In the genomic region with DNA sequence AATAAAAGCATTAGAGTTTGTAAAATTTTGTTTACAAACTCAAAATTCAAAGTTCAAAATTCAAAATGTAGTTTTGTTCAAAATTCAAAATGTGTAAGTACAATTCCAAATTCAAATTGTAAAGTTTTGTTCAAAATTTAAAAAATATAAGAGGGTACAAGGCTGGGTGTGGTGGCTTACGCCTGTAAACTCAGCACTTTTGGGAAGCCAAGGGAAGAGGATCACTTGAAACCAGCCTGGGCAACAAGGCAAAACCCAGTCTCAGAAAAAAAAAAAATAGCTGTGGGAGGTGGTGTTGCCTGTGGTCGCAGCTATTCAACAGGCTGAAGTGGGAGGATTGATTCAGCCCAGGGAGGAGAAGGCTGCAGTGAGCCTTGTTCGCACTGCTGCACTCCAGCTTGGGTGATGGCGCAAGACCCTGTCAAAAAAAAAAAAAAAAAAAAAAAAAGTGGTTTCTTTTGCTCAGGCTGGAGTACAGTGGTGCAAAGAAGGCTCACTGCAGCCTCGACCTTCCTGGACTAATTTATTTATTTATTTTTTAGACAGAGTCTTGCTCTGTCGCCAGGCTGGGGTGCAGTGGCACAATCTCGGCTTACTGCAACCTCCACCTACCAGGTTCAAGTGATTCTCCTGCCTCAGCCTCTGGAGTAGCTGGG, we compare ENCODE assay signal across 7 cellular contexts. TPM values are rescaled to one million over a fixed set of nuclear protein-coding genes. Genes with fewer than 3 reads are reported as not detected.
DNase-seq lines count a peak whose midpoint lies in the region; ATAC-seq and TF ChIP-seq lines count a peak whose summit lies in the region.
"Had no signal": no experiment of that assay in that cellular context is flagged by ENCODE, and none has a peak within 500 bp of the region (broad histone marks: within the 10 kb centered on the region; RNA-seq: fewer than 3 reads in every experiment).

No MANE protein-coding gene starts in this region.

- peaks cover 0 to 5% of the 10 kb centered on the region in 2 donors for H3K27me3 Mint-ChIP-seq in natural killer cell treated with Interleukin-12 subunit alpha and Interleukin-12 subunit beta and Interleukin-15 and Interleukin-18, amount 100 ng/mL, for 72 hours

- H3K27me3 ChIP-seq in HCT116 (ENCODE audit: insufficient read depth, low read length): no peaks in the 10 kb centered on the region

- no peak for TF ChIP-seq RAD21 in HCT116 (IDR thresholded peaks at IDR 0.05; ENCODE audit: low read depth)

- no peak overlapping the region for H3K27ac ChIP-seq in HCT116 (ENCODE audit: low read depth, low read length)

- POLR2A ChIA-PET in HCT116 (lab: Charles Lee): no interaction called here

- peak overlapping the region; percentile 44; the same call in 1 of the 2 replicates for H3K4me2 ChIP-seq in HCT116 (ENCODE audit: low read length)

- TF ChIP-seq CTCF in HCT116 (IDR thresholded peaks at IDR 0.05 in 2 of 3, conservative IDR thresholded peaks at IDR 0.05 in 1 of 3; ENCODE audit: borderline replicate concordance in 1 of 3, insufficient read depth in 1 of 3, low read depth in 2 of 3, low read length in 2 of 3): no peak

- intact Hi-C loops in HCT116 (cut with micrococcal nuclease): no loop called here

- H3K9me2 ChIP-seq in HCT116 (ENCODE audit: insufficient read depth): no peaks in the 10 kb centered on the region

- H2AFZ ChIP-seq in HCT116 (ENCODE audit: low read depth, low read length, poor library complexity, severe bottlenecking): no peak overlapping the region

- TF ChIP-seq POLR2A in HCT116 (IDR thresholded peaks at IDR 0.05; ENCODE audit: borderline replicate concordance, extremely low read depth, insufficient read depth, insufficient read length): no peak

- H3K4me3 ChIP-seq in HCT116 (replicated peaks in 1 of 2; ENCODE audit: low read depth in 1 of 2, low read length in 2 of 2): no peak overlapping the region

- RAD21 ChIA-PET in HCT116 (lab: Charles Lee; ENCODE audit: low non-redundant PET in 1 of 2, low total read pairs in 2 of 2, uncharacterized antibody in 2 of 2, unreplicated experiment in 2 of 2): no interaction called here

- no TSS peak for BruUV-seq in HCT116 (replicated peaks; lab: Mats Ljungman, UMichigan)

- no peaks in the 10 kb centered on the region for H4K20me1 ChIP-seq in HCT116 (ENCODE audit: insufficient read depth)

- no peak for ATAC-seq in HCT116
- ATAC-seq in natural killer cell treated with Interleukin-12 subunit alpha and Interleukin-12 subunit beta and Interleukin-15 and Interleukin-18, amount 100 ng/mL, for 72 hours: peak; percentile 81 to 96

- CTCF ChIA-PET in HCT116 (lab: Charles Lee): interaction anchor here (1.2 kb wide), 1 partner anchor 45 kb away, joined by 4 read pairs; no protein-coding TSS in a partner anchor

- no peaks in the 10 kb centered on the region for H3K9me3 Mint-ChIP-seq in natural killer cell treated with Interleukin-12 subunit alpha and Interleukin-12 subunit beta and Interleukin-15 and Interleukin-18, amount 100 ng/mL, for 72 hours

- peaks cover 42 to 66% of the 10 kb centered on the region in 2 experiments for H3K4me1 ChIP-seq in HCT116 (ENCODE audit: control insufficient read depth in 1 of 2, insufficient read depth in 2 of 2, low read length in 2 of 2)

- no peaks in the 10 kb centered on the region for H3K36me3 ChIP-seq in HCT116 (ENCODE audit: control insufficient read depth in 1 of 2, insufficient read depth in 2 of 2, low read length in 2 of 2)

- H3K27ac Mint-ChIP-seq in natural killer cell treated with Interleukin-12 subunit alpha and Interleukin-12 subunit beta and Interleukin-15 and Interleukin-18, amount 100 ng/mL, for 72 hours: no peak overlapping the region

- H3K79me2 ChIP-seq in HCT116 (ENCODE audit: insufficient read depth, low read length): no peaks in the 10 kb centered on the region

- no peak overlapping the region for H3K9ac ChIP-seq in HCT116 (ENCODE audit: low read length)

- no peak for DNase-seq in HCT116 (ENCODE audit: low read depth, low spot score)
- DNase-seq in SK-MEL-5 (ENCODE audit: low read depth, low spot score): peak; percentile 65
- DNase-seq in natural killer cell treated with Interleukin-12 subunit alpha and Interleukin-12 subunit beta and Interleukin-15 and Interleukin-18, amount 100 ng/mL, for 72 hours (ENCODE audit: low spot score): peak; percentile 69
- no peak for DNase-seq in NCI-H524 (lab: John Stamatoyannopoulos, UW)
- no peak for DNase-seq in activated CD8-positive, alpha-beta memory T cell treated with anti-CD3 and anti-CD28 coated beads, Interleukin-2, amount 50 U/mL, for 4 hours
- no peak for DNase-seq in NCI-H146 treated with DMSO at 0.1 percent for 48 hours (lab: John Stamatoyannopoulos, UW; ENCODE audit: unreplicated experiment)
- DNase-seq: activated gamma-delta T cell treated with Interleukin-2 at 50 U/mL for 16 hours had no signal

- no peaks in the 10 kb centered on the region for H3K9me3 ChIP-seq in HCT116 (ENCODE audit: control insufficient read depth in 1 of 2, insufficient read depth in 1 of 2, low read depth in 1 of 2, low read length in 2 of 2)

- H3K4me3 Mint-ChIP-seq in natural killer cell treated with Interleukin-12 subunit alpha and Interleukin-12 subunit beta and Interleukin-15 and Interleukin-18, amount 100 ng/mL, for 72 hours: no peak overlapping the region

- peaks cover 8 to 16% of the 10 kb centered on the region in 2 donors for H3K4me1 Mint-ChIP-seq in natural killer cell treated with Interleukin-12 subunit alpha and Interleukin-12 subunit beta and Interleukin-15 and Interleukin-18, amount 100 ng/mL, for 72 hours (ENCODE audit: low read depth in 2 of 2)

- in situ Hi-C loops in SK-MEL-5 (cut with HindIII; ENCODE audit: low pct_unique_long_range_greater_than_20kb, low sequenced_read_pairs): no loop called here

- H3K36me3 Mint-ChIP-seq in natural killer cell treated with Interleukin-12 subunit alpha and Interleukin-12 subunit beta and Interleukin-15 and Interleukin-18, amount 100 ng/mL, for 72 hours: no peaks in the 10 kb centered on the region

TF ChIP-seq in HCT116, 20 proteins besides CTCF, POLR2A, EP300 and RAD21 (continues in another document):
- TF ChIP-seq YY1 (IDR thresholded peaks at IDR 0.05; ENCODE audit: extremely low read depth, insufficient replicate concordance, low read depth, low read length) (no peak), ZFX (IDR thresholded peaks at IDR 0.05) (no peak), EZH2 (IDR thresholded peaks at IDR 0.05) (no peak), FOSL1 (IDR thresholded peaks at IDR 0.05; ENCODE audit: low read depth) (no peak), JUND (IDR thresholded peaks at IDR 0.05) (no peak), SIN3A (IDR thresholded peaks at IDR 0.05; ENCODE audit: low read depth) (no peak), SRF (IDR thresholded peaks at IDR 0.05; ENCODE audit: low read depth) (no peak), CBX3 (IDR thresholded peaks at IDR 0.05; ENCODE audit: low read depth) (no peak), TCF7L2 (IDR thresholded peaks at IDR 0.05; ENCODE audit: borderline replicate concordance, extremely low read depth, insufficient read depth, insufficient read length) (no peak)

RNA-seq across cellular contexts. Expression of a gene that starts 5.4 kb away (rescaled TPM):
- 10.3 TPM for total RNA-seq in HCT116 (2021; ENCODE audit: unreplicated experiment)
- 8.9 and 10.3 TPM in 2 replicates for polyA plus RNA-seq in HCT116 (2012)
- total RNA-seq in SK-MEL-5 (2014; rRNA removed; shearing (Covaris generic)): 1.3 and 2.2 TPM in 2 replicates
- 3.6 and 3.8 TPM in 2 replicates for polyA plus RNA-seq in SK-MEL-5 (2015; cell fraction: cytosol; rRNA removed)
- 1.6 and 4.2 TPM in 2 replicates for polyA plus RNA-seq in SK-MEL-5 (2015; cell fraction: nucleus; rRNA removed)
- total RNA-seq in natural killer cell treated with Interleukin-12 subunit alpha and Interleukin-12 subunit beta and Interleukin-15 and Interleukin-18, amount 100 ng/mL, for 72 hours: 1 to 10 TPM; 1.4 to 2.9 TPM

RNA-seq across cellular contexts. Expression of a gene that starts 9.8 kb away (rescaled TPM):
- total RNA-seq in HCT116 (2021; ENCODE audit: unreplicated experiment): 84.0 TPM
- polyA plus RNA-seq in HCT116 (2012): 79.2 and 79.9 TPM in 2 replicates
- 39.4 and 47.7 TPM in 2 replicates for total RNA-seq in SK-MEL-5 (2014; rRNA removed; shearing (Covaris generic))
- 54.2 and 56.7 TPM in 2 replicates for polyA plus RNA-seq in SK-MEL-5 (2015; cell fraction: cytosol; rRNA removed)
- 77.8 and 82.3 TPM in 2 replicates for polyA plus RNA-seq in SK-MEL-5 (2015; cell fraction: nucleus; rRNA removed)
- total RNA-seq in natural killer cell treated with Interleukin-12 subunit alpha and Interleukin-12 subunit beta and Interleukin-15 and Interleukin-18, amount 100 ng/mL, for 72 hours: 10 to 100 TPM; 34.4 to 69.1 TPM

RNA-seq across cellular contexts. Expression of a gene that starts 20.2 kb away (rescaled TPM):
- 3.1 TPM for total RNA-seq in HCT116 (2021; ENCODE audit: unreplicated experiment)
- polyA plus RNA-seq in HCT116 (2012): 0.62 and 0.78 TPM in 2 replicates
- total RNA-seq in SK-MEL-5 (2014; rRNA removed; shearing (Covaris generic)): 9.4 and 10.1 TPM in 2 replicates
- polyA plus RNA-seq in SK-MEL-5 (2015; cell fraction: cytosol; rRNA removed): 20.0 and 28.2 TPM in 2 replicates
- 5.5 and 10.1 TPM in 2 replicates for polyA plus RNA-seq in SK-MEL-5 (2015; cell fraction: nucleus; rRNA removed)
- total RNA-seq in natural killer cell treated with Interleukin-12 subunit alpha and Interleukin-12 subunit beta and Interleukin-15 and Interleukin-18, amount 100 ng/mL, for 72 hours: under 1 TPM in 1 of 2 donors, not detected in 1; 0.92 TPM

RNA-seq across cellular contexts. Expression of a gene that starts 28.5 kb away (rescaled TPM):
- total RNA-seq in HCT116 (2021; ENCODE audit: unreplicated experiment): 0.74 TPM
- 0.07 and 0.22 TPM in 2 replicates for polyA plus RNA-seq in HCT116 (2012)
- not detected in 2 replicates for total RNA-seq in SK-MEL-5 (2014; rRNA removed; shearing (Covaris generic))
- polyA plus RNA-seq in SK-MEL-5 (2015; cell fraction: cytosol; rRNA removed): not detected in 2 replicates
- polyA plus RNA-seq in SK-MEL-5 (2015; cell fraction: nucleus; rRNA removed): not detected in 2 replicates
- total RNA-seq in natural killer cell treated with Interleukin-12 subunit alpha and Interleukin-12 subunit beta and Interleukin-15 and Interleukin-18, amount 100 ng/mL, for 72 hours: not detected

RNA-seq across cellular contexts. Expression of a gene that starts 38.6 kb away (rescaled TPM):
- total RNA-seq in HCT116 (2021; ENCODE audit: unreplicated experiment): 1.5 TPM
- 1.8 and 2.0 TPM in 2 replicates for polyA plus RNA-seq in HCT116 (2012)
- not detected in 2 replicates for total RNA-seq in SK-MEL-5 (2014; rRNA removed; shearing (Covaris generic))
- not detected in 2 replicates for polyA plus RNA-seq in SK-MEL-5 (2015; cell fraction: cytosol; rRNA removed)
- 1.5 and 1.6 TPM in 2 replicates for polyA plus RNA-seq in SK-MEL-5 (2015; cell fraction: nucleus; rRNA removed)
- under 1 TPM; 0.33 to 0.40 TPM for total RNA-seq in natural killer cell treated with Interleukin-12 subunit alpha and Interleukin-12 subunit beta and Interleukin-15 and Interleukin-18, amount 100 ng/mL, for 72 hours

Comparison
In these comparisons a context has a peak if more than half of its experiments do, and no peak if none do; other contexts are left out.
1. DNase-seq: peak in SK-MEL-5 (single experiment) and natural killer cell treated with Interleukin-12 subunit alpha and Interleukin-12 subunit beta and Interleukin-15 and Interleukin-18, amount 100 ng/mL, for 72 hours (single experiment); none in HCT116 (single experiment), NCI-H524 (0 of 2), activated CD8-positive, alpha-beta memory T cell treated with anti-CD3 and anti-CD28 coated beads, Interleukin-2, amount 50 U/mL, for 4 hours (single experiment) and NCI-H146 treated with DMSO at 0.1 percent for 48 hours (single experiment).